In the genomic region with DNA sequence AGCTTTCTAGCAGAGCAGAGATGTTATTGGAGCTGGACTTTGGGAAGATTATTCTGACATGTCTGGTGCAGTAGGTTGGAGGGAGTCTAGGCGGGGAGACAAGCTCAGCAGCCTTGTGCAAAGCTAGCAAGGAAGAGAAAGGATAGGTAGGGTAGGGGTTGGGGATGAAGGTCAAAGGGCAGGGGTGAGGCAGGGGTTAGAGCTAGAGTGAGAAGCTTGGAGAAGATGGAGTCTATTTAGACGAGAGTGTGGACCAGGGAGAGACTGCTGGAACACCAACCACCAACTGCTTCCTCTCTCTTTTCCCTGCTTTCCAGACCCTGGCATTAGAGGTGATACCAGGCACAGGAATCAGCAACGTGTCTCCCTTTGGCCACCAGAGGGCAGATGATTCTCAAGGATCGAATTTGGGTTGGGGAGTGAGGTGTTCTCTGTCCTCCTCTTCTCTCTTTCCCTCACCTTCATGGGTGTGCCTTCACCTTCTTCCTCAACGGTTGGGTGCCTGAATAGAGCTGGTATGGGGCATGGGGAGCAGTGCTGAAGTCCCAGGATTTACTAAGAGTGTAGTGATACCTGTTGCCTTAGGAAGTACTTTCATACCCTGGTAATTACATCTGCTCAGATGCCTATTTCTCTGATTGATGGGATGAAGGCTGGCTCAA, we compare ENCODE assay signal across 8 cellular contexts. TPM values are rescaled to one million over a fixed set of nuclear protein-coding genes. Genes with fewer than 3 reads are reported as not detected.
DNase-seq lines count a peak whose midpoint lies in the region; ATAC-seq, FAIRE-seq and TF ChIP-seq lines count a peak whose summit lies in the region.

No MANE protein-coding gene starts in this region.

- DNase-seq in Calu3 (peak; percentile 80), LNCaP clone FGC (ENCODE audit: low read depth) (no peak), RCC 7860 (ENCODE audit: low spot score) (peak; percentile 56), activated T-helper 1 cell treated with Interleukin-2 at 50 U/mL for 16 hours (ENCODE audit: low read depth) (peak; percentile 59), fibroblast of gingiva (ENCODE audit: low read depth) (peak; percentile 56)

- peaks cover 38% of the 10 kb centered on the region for H3K4me1 Mint-ChIP-seq in Calu3 (ENCODE audit: low read depth, unreplicated experiment)
- peaks cover 27% of the 10 kb centered on the region for H3K4me1 Mint-ChIP-seq in nephron
- peaks cover 37% of the 10 kb centered on the region for H3K4me1 Mint-ChIP-seq in stimulated activated naive CD8-positive, alpha-beta T cell treated with anti-CD3 and anti-CD28 coated beads, Interleukin-15, Interleukin-2, amounts not matched to agents 100 ng/mL and 50 ng/mL, for 24 hours (ENCODE audit: low read depth)

- FAIRE-seq in RCC 7860 (lab: Jason Lieb, UNC): no peak

- no peak overlapping the region for H3K4me3 Mint-ChIP-seq in Calu3 (ENCODE audit: low read depth, unreplicated experiment)
- H3K4me3 Mint-ChIP-seq in nephron: peak overlapping the region; percentile 66 to 84 (median 80)
- H3K4me3 Mint-ChIP-seq in stimulated activated naive CD8-positive, alpha-beta T cell treated with anti-CD3 and anti-CD28 coated beads, Interleukin-15, Interleukin-2, amounts not matched to agents 100 ng/mL and 50 ng/mL, for 24 hours: peak overlapping the region; percentile 9

- H3K9me3 Mint-ChIP-seq in Calu3 (ENCODE audit: low read depth, unreplicated experiment) (no peaks in the 10 kb centered on the region), nephron (no peaks in the 10 kb centered on the region)
- no peaks in the 10 kb centered on the region for H3K9me3 Mint-ChIP-seq in stimulated activated naive CD8-positive, alpha-beta T cell treated with anti-CD3 and anti-CD28 coated beads, Interleukin-15, Interleukin-2, amounts not matched to agents 100 ng/mL and 50 ng/mL, for 24 hours

- TF ChIP-seq CTCF in Calu3 (IDR thresholded peaks at IDR 0.05; ENCODE audit: unreplicated experiment): peak; percentile 78
- TF ChIP-seq CTCF in LNCaP clone FGC (IDR thresholded peaks at IDR 0.05; ENCODE audit: control insufficient read depth, extremely low read depth, insufficient read depth): peak; percentile 96
- peak; percentile 82 to 86 (median 84) for TF ChIP-seq CTCF in nephron (IDR thresholded peaks at IDR 0.05; ENCODE audit: unreplicated experiment in 3 of 3)

- intact Hi-C loops in Calu3 (cut with micrococcal nuclease; ENCODE audit: unreplicated experiment): loop anchor here (1.0 kb wide), 1 partner anchor 108 kb away; no protein-coding TSS in a partner anchor

- H3K27ac Mint-ChIP-seq in Calu3 (ENCODE audit: unreplicated experiment): no peak overlapping the region
- peak overlapping the region; percentile 41 to 66 (median 50) for H3K27ac Mint-ChIP-seq in nephron
- peak overlapping the region; percentile 15 for H3K27ac Mint-ChIP-seq in stimulated activated naive CD8-positive, alpha-beta T cell treated with anti-CD3 and anti-CD28 coated beads, Interleukin-15, Interleukin-2, amounts not matched to agents 100 ng/mL and 50 ng/mL, for 24 hours

- CTCF ChIA-PET in Calu3 (lab: Charles Lee): interaction anchor here (0.6 to 3.4 kb wide), 5 partner anchors 35 to 138 kb away, joined by 3 to 38 read pairs (median 4); no protein-coding TSS in a partner anchor

- H3K4me3 ChIP-seq in LNCaP clone FGC (ENCODE audit: low read depth, low read length): no peak overlapping the region

- no peak for ATAC-seq in GM21360 (IDR thresholded peaks at IDR 0.05; ENCODE audit: unreplicated experiment)

- peaks cover 37% of the 10 kb centered on the region for H3K36me3 Mint-ChIP-seq in Calu3 (ENCODE audit: insufficient read depth, unreplicated experiment)
- H3K36me3 Mint-ChIP-seq in nephron (ENCODE audit: low read depth): no peaks in the 10 kb centered on the region
- H3K36me3 Mint-ChIP-seq in stimulated activated naive CD8-positive, alpha-beta T cell treated with anti-CD3 and anti-CD28 coated beads, Interleukin-15, Interleukin-2, amounts not matched to agents 100 ng/mL and 50 ng/mL, for 24 hours (ENCODE audit: low read depth): peaks cover 9% of the 10 kb centered on the region

- H3K27me3 Mint-ChIP-seq in Calu3 (ENCODE audit: unreplicated experiment) (no peaks in the 10 kb centered on the region), nephron (ENCODE audit: low read depth) (no peaks in the 10 kb centered on the region)
- no peaks in the 10 kb centered on the region for H3K27me3 Mint-ChIP-seq in stimulated activated naive CD8-positive, alpha-beta T cell treated with anti-CD3 and anti-CD28 coated beads, Interleukin-15, Interleukin-2, amounts not matched to agents 100 ng/mL and 50 ng/mL, for 24 hours

- no TSS peak for BruUV-seq in Calu3 (replicated peaks; lab: Mats Ljungman, UMichigan)

RNA-seq across cellular contexts. Expression of a gene that starts 1.8 kb away (rescaled TPM):
- total RNA-seq in Calu3 (2022): 63.1 and 71.2 TPM in 2 replicates

RNA-seq across cellular contexts. Expression of a gene that starts 23.9 kb away (rescaled TPM):
- total RNA-seq in Calu3 (2022): 47.1 and 53.8 TPM in 2 replicates
